8 cellular contexts compared by ENCODE assay signal in the genomic region with DNA sequence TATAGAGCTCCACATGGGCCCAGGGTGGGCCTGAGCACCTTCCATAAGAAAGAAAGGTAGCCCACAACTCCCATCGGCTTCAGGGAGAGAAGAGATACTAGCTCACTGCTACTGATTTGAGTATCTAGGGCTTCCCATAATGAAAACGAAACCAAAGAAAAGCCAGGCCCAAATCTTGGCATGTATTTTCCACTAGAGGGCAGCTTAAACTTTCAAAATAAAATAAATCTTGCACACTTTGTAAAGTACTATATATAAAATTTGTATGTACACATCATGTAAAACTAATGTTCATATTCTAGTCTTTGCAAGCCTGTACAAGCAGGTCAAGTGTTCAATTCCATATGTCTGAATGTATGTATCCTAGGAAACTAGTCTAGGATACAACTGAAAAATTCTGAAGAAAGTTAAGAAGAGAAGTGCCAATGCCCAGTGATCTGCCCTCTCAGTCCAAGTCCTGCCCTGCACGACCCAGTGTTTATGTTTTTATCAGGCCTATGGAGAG.
DNase-seq lines count a peak whose midpoint lies in the region; ATAC-seq and TF ChIP-seq lines count a peak whose summit lies in the region.

No MANE protein-coding gene starts in this region.

- no peak overlapping the region for H3K4me3 ChIP-seq in DOHH2 (ENCODE audit: low read length)
- H3K4me3 ChIP-seq in fibroblast of villous mesenchyme (ENCODE audit: low read depth, low read length): no peak overlapping the region
- no peak overlapping the region for H3K4me3 ChIP-seq in suprapubic skin

- H3K27ac Mint-ChIP-seq in osteocyte (ENCODE audit: unreplicated experiment): no peak overlapping the region

- ATAC-seq in HG02840 (IDR thresholded peaks at IDR 0.05; ENCODE audit: low FRiP score, unreplicated experiment): no peak

- no peak for TF ChIP-seq EP300 in suprapubic skin (IDR thresholded peaks at IDR 0.05)

- H3K4me1 Mint-ChIP-seq in osteocyte (ENCODE audit: unreplicated experiment): peaks cover 7% of the 10 kb centered on the region

- H3F3A ChIP-seq in DOHH2 (ENCODE audit: control insufficient read depth, insufficient read depth): no peaks in the 10 kb centered on the region

- no peaks in the 10 kb centered on the region for H3K9me3 ChIP-seq in DOHH2 (ENCODE audit: control insufficient read depth, insufficient read depth, low read length)
- no peaks in the 10 kb centered on the region for H3K9me3 ChIP-seq in suprapubic skin

- H3K36me3 ChIP-seq in DOHH2 (ENCODE audit: control insufficient read depth, low read length) (no peaks in the 10 kb centered on the region), suprapubic skin (no peaks in the 10 kb centered on the region)

- 1% methylated on average over 3 of the region's 3 CpGs for WGBS in suprapubic skin

- TF ChIP-seq CTCF in DOHH2 (IDR thresholded peaks at IDR 0.05; ENCODE audit: low read depth, low read length, poor library complexity, severe bottlenecking) (peak; percentile 53), fibroblast of villous mesenchyme (IDR thresholded peaks at IDR 0.05; ENCODE audit: insufficient read depth, low read depth, low read length) (no peak), osteocyte (IDR thresholded peaks at IDR 0.05) (peak; percentile 73), suprapubic skin (IDR thresholded peaks at IDR 0.05) (peak in 1 of 2 donors; percentile 38)

- no peaks in the 10 kb centered on the region for H4K20me1 ChIP-seq in DOHH2 (ENCODE audit: control insufficient read depth, insufficient read depth, low read depth, low read length)

- H3K4me1 ChIP-seq in DOHH2 (ENCODE audit: control insufficient read depth, low read length): no peaks in the 10 kb centered on the region
- peaks cover 8% of the 10 kb centered on the region for H3K4me1 ChIP-seq in suprapubic skin

- no peaks in the 10 kb centered on the region for H3K9me2 ChIP-seq in DOHH2 (replicated peaks; ENCODE audit: control insufficient read depth, low read length)

- no peak for TF ChIP-seq POLR2A in suprapubic skin (IDR thresholded peaks at IDR 0.05)

- DNase-seq in HT-29 (ENCODE audit: low spot score) (peak; percentile 55), SKM-1 treated with dmso at 0.1 percent for 144 hours (lab: John Stamatoyannopoulos, UW; ENCODE audit: unreplicated experiment) (peak; percentile 48), fibroblast of villous mesenchyme (ENCODE audit: low read depth) (peak; percentile 13), osteocyte (ENCODE audit: extremely low spot score, unreplicated experiment) (no peak), DMS79 (lab: John Stamatoyannopoulos, UW) (no peak), suprapubic skin (ENCODE audit: low spot score in 2 of 2) (no peak)

- H3K79me2 ChIP-seq in DOHH2 (ENCODE audit: control insufficient read depth, low read length): no peaks in the 10 kb centered on the region

- no peak overlapping the region for H3K4me3 Mint-ChIP-seq in osteocyte (ENCODE audit: unreplicated experiment)

- H3K27me3 Mint-ChIP-seq in osteocyte (ENCODE audit: unreplicated experiment): peaks cover 20% of the 10 kb centered on the region

- no peak overlapping the region for H3K27ac ChIP-seq in DOHH2 (ENCODE audit: low read depth, low read length)
- no peak overlapping the region for H3K27ac ChIP-seq in suprapubic skin

- H3K27me3 ChIP-seq in DOHH2 (ENCODE audit: control insufficient read depth, low read length) (no peaks in the 10 kb centered on the region), suprapubic skin (no peaks in the 10 kb centered on the region)

- H3K9me3 Mint-ChIP-seq in osteocyte (ENCODE audit: unreplicated experiment): no peaks in the 10 kb centered on the region

- no peaks in the 10 kb centered on the region for H3K36me3 Mint-ChIP-seq in osteocyte (ENCODE audit: unreplicated experiment)

- no peak overlapping the region for H3K4me2 ChIP-seq in DOHH2 (ENCODE audit: low read length)

Comparison
In these comparisons a context has a peak if more than half of its experiments do, and no peak if none do; other contexts are left out.
1. DNase-seq: peak in HT-29 (single experiment), SKM-1 treated with dmso at 0.1 percent for 144 hours (single experiment) and fibroblast of villous mesenchyme (single experiment); none in osteocyte (single experiment), DMS79 (single experiment) and suprapubic skin (0 of 2).